In the genomic region with DNA sequence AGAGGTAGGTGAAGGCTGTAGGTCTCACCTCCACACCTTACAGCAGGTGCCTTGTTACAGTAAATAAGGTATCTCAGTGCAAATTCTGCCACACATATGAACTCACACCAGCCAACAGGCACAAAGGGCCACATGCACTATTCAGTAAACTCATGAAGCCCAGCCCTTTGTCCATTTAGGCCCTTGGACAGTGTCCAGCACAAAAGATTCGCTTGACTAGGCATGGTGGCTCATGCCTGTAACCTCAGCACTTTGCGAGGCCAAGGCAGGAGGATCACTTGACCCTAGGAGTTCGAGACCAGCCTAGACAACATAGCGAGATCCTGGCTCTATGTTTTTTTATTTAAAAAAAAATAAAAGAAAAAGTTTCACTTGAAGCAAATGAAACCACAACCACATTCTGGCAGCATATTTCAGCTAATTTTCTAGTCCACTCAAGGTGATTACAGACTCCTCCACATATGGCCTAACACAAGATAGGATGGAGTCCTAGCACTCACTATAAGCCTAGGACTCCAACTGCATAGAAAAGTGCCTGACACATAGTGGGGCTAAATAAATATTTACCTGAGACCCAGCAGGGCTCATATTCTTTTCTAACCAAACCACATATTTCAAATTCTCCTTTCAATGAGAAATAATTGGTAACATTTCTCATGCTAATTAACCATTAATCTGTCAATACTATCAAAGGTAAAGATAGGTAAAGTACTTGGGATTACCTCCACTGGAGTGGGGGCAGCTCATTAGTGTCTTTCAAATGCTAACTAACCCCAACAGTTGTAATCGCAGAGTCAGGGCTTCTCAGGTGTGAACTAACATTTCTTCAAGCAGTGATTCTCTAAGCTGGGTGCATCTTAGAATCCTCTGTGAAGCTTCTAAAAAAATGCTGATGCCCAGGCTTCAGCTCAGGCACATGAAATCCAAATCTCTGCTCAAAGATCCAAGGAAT, we compare ENCODE assay signal across 1 cellular context.
TF ChIP-seq lines count a peak whose summit lies in the region.

No MANE protein-coding gene starts in this region.

TF ChIP-seq in H1, 55 proteins besides CTCF, POLR2A, EP300 and RAD21:
- peak; percentile 22 for TF ChIP-seq ASH2L (IDR thresholded peaks at IDR 0.05; ENCODE audit: low read length)
- TF ChIP-seq JUND (IDR thresholded peaks at IDR 0.05; ENCODE audit: low read length), result 0 out of 2 replicates have a peak, but pooled peaks have one; percentile 17
- peak; percentile 61 to 89; a peak in 2 of 4 replicates for TF ChIP-seq HDAC2 (IDR thresholded peaks at IDR 0.05; ENCODE audit: borderline replicate concordance in 1 of 2, low read depth in 2 of 2, low read length in 2 of 2)
- TF ChIP-seq BCL11A (IDR thresholded peaks at IDR 0.05; ENCODE audit: low read depth in 2 of 2, low read length in 2 of 2), result peak; percentile 79 to 95
- TF ChIP-seq CEBPB (IDR thresholded peaks at IDR 0.05; ENCODE audit: low read depth, low read length), result no peak
- peak; percentile 99 for TF ChIP-seq NANOG (IDR thresholded peaks at IDR 0.05; ENCODE audit: insufficient read depth, low read depth, low read length, poor library complexity, severe bottlenecking)
- peak; percentile 62 for TF ChIP-seq CHD2 (IDR thresholded peaks at IDR 0.05; ENCODE audit: low read length)
- peak; percentile 75 for TF ChIP-seq MAFK (IDR thresholded peaks at IDR 0.05; ENCODE audit: low read depth, low read length)
- no peak for TF ChIP-seq SIN3A (conservative IDR thresholded peaks at IDR 0.05 in 1 of 2, IDR thresholded peaks at IDR 0.05 in 1 of 2; ENCODE audit: low read depth in 1 of 2, low read length in 2 of 2)
- TF ChIP-seq EGR1 (IDR thresholded peaks at IDR 0.05; ENCODE audit: borderline replicate concordance, low read depth, low read length), result 0 out of 2 replicates have a peak, but pooled peaks have one; percentile 70
- TF ChIP-seq SIX5 (IDR thresholded peaks at IDR 0.05; ENCODE audit: low read depth, low read length), result peak; percentile 14; the same call in 1 of the 2 replicates
- TF ChIP-seq, protein P1, sequence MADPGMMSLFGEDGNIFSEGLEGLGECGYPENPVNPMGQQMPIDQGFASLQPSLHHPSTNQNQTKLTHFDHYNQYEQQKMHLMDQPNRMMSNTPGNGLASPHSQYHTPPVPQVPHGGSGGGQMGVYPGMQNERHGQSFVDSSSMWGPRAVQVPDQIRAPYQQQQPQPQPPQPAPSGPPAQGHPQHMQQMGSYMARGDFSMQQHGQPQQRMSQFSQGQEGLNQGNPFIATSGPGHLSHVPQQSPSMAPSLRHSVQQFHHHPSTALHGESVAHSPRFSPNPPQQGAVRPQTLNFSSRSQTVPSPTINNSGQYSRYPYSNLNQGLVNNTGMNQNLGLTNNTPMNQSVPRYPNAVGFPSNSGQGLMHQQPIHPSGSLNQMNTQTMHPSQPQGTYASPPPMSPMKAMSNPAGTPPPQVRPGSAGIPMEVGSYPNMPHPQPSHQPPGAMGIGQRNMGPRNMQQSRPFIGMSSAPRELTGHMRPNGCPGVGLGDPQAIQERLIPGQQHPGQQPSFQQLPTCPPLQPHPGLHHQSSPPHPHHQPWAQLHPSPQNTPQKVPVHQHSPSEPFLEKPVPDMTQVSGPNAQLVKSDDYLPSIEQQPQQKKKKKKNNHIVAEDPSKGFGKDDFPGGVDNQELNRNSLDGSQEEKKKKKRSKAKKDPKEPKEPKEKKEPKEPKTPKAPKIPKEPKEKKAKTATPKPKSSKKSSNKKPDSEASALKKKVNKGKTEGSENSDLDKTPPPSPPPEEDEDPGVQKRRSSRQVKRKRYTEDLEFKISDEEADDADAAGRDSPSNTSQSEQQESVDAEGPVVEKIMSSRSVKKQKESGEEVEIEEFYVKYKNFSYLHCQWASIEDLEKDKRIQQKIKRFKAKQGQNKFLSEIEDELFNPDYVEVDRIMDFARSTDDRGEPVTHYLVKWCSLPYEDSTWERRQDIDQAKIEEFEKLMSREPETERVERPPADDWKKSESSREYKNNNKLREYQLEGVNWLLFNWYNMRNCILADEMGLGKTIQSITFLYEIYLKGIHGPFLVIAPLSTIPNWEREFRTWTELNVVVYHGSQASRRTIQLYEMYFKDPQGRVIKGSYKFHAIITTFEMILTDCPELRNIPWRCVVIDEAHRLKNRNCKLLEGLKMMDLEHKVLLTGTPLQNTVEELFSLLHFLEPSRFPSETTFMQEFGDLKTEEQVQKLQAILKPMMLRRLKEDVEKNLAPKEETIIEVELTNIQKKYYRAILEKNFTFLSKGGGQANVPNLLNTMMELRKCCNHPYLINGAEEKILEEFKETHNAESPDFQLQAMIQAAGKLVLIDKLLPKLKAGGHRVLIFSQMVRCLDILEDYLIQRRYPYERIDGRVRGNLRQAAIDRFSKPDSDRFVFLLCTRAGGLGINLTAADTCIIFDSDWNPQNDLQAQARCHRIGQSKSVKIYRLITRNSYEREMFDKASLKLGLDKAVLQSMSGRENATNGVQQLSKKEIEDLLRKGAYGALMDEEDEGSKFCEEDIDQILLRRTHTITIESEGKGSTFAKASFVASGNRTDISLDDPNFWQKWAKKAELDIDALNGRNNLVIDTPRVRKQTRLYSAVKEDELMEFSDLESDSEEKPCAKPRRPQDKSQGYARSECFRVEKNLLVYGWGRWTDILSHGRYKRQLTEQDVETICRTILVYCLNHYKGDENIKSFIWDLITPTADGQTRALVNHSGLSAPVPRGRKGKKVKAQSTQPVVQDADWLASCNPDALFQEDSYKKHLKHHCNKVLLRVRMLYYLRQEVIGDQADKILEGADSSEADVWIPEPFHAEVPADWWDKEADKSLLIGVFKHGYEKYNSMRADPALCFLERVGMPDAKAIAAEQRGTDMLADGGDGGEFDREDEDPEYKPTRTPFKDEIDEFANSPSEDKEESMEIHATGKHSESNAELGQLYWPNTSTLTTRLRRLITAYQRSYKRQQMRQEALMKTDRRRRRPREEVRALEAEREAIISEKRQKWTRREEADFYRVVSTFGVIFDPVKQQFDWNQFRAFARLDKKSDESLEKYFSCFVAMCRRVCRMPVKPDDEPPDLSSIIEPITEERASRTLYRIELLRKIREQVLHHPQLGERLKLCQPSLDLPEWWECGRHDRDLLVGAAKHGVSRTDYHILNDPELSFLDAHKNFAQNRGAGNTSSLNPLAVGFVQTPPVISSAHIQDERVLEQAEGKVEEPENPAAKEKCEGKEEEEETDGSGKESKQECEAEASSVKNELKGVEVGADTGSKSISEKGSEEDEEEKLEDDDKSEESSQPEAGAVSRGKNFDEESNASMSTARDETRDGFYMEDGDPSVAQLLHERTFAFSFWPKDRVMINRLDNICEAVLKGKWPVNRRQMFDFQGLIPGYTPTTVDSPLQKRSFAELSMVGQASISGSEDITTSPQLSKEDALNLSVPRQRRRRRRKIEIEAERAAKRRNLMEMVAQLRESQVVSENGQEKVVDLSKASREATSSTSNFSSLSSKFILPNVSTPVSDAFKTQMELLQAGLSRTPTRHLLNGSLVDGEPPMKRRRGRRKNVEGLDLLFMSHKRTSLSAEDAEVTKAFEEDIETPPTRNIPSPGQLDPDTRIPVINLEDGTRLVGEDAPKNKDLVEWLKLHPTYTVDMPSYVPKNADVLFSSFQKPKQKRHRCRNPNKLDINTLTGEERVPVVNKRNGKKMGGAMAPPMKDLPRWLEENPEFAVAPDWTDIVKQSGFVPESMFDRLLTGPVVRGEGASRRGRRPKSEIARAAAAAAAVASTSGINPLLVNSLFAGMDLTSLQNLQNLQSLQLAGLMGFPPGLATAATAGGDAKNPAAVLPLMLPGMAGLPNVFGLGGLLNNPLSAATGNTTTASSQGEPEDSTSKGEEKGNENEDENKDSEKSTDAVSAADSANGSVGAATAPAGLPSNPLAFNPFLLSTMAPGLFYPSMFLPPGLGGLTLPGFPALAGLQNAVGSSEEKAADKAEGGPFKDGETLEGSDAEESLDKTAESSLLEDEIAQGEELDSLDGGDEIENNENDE (IDR thresholded peaks at IDR 0.05; ENCODE audit: insufficient replicate concordance, low read length), result peak; percentile 94
- peak; percentile 21; the same call in 1 of the 2 replicates for TF ChIP-seq KDM1A (IDR thresholded peaks at IDR 0.05; ENCODE audit: borderline replicate concordance, low read length)
- no peak for TF ChIP-seq RBBP5 (IDR thresholded peaks at IDR 0.05; ENCODE audit: borderline replicate concordance, low read depth, low read length)
- TF ChIP-seq TCF12 (IDR thresholded peaks at IDR 0.05; ENCODE audit: low read depth, low read length), result peak; percentile 93
- TF ChIP-seq TEAD4 (IDR thresholded peaks at IDR 0.05; ENCODE audit: low read depth, low read length), result peak; percentile 98
- TF ChIP-seq, protein P2, sequence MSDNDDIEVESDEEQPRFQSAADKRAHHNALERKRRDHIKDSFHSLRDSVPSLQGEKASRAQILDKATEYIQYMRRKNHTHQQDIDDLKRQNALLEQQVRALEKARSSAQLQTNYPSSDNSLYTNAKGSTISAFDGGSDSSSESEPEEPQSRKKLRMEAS (IDR thresholded peaks at IDR 0.05), result no peak
- TF ChIP-seq, protein P3, sequence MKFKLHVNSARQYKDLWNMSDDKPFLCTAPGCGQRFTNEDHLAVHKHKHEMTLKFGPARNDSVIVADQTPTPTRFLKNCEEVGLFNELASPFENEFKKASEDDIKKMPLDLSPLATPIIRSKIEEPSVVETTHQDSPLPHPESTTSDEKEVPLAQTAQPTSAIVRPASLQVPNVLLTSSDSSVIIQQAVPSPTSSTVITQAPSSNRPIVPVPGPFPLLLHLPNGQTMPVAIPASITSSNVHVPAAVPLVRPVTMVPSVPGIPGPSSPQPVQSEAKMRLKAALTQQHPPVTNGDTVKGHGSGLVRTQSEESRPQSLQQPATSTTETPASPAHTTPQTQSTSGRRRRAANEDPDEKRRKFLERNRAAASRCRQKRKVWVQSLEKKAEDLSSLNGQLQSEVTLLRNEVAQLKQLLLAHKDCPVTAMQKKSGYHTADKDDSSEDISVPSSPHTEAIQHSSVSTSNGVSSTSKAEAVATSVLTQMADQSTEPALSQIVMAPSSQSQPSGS (IDR thresholded peaks at IDR 0.05; ENCODE audit: low read length), result peak; percentile 94
- TF ChIP-seq CHD1 (IDR thresholded peaks at IDR 0.05; ENCODE audit: low read depth, low read length), result no peak
- peak; percentile 99 for TF ChIP-seq POU5F1 (IDR thresholded peaks at IDR 0.05; ENCODE audit: low read depth, low read length)
- TF ChIP-seq POLR2AphosphoS5 (IDR thresholded peaks at IDR 0.05; ENCODE audit: low read depth, low read length), result peak; percentile 80
- peak; percentile 92 for TF ChIP-seq SP1 (IDR thresholded peaks at IDR 0.05; ENCODE audit: low read depth, low read length)
- TF ChIP-seq NRF1 (IDR thresholded peaks at IDR 0.05; ENCODE audit: low read depth, low read length), result no peak
